In the genomic region with DNA sequence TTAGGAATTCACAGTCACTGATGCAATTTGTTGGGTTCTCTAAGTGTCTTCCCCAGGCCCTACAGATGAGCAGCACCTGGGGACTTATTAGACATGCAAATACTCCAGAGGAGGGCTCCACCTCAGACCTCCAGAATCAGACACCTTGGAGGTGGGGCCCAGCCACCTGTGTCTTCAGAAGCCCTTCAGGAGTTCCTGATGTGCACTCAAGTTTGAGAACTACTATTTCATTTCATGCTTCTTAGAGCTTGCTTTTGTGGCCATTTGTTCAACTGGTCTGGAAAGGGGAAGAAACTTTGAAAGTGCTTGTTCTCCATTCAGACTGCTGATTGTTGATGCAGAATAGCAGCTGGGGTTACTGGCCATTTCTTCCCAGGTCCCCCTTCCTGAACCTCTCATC, we compare ENCODE assay signal across 31 cellular contexts.
DNase-seq lines count a peak whose midpoint lies in the region; ATAC-seq and TF ChIP-seq lines count a peak whose summit lies in the region.
"Had no signal": no experiment of that assay in that cellular context is flagged by ENCODE, and none has a peak within 500 bp of the region (broad histone marks: within the 10 kb centered on the region; RNA-seq: fewer than 3 reads in every experiment).

No MANE protein-coding gene starts in this region.

- H3K4me1 ChIP-seq in OCI-LY1 (ENCODE audit: insufficient read depth, low read length, severe bottlenecking): peaks cover 68% of the 10 kb centered on the region

- H3K36me3 Mint-ChIP-seq in activated CD8-positive, alpha-beta T cell treated with anti-CD3 and anti-CD28 coated beads, Interleukin-2, amount 10 ng/mL, durations not matched to agents 7 days and 5 days (ENCODE audit: low read depth): peaks cover 19% of the 10 kb centered on the region
- H3K36me3 Mint-ChIP-seq in activated CD8-positive, alpha-beta T cell treated with anti-CD3 and anti-CD28 coated beads for 36 hours (ENCODE audit: low read depth): peaks cover 2% of the 10 kb centered on the region
- H3K36me3 Mint-ChIP-seq: CD4-positive, CD25-positive, alpha-beta regulatory T cell had no signal

- H3K79me2 ChIP-seq in OCI-LY1 (ENCODE audit: insufficient read depth, low read length): no peaks in the 10 kb centered on the region

- H3K4me1 Mint-ChIP-seq in activated CD8-positive, alpha-beta T cell treated with anti-CD3 and anti-CD28 coated beads, Interleukin-2, amount 10 ng/mL, durations not matched to agents 7 days and 5 days (ENCODE audit: low read depth): peaks cover 53% of the 10 kb centered on the region
- H3K4me1 Mint-ChIP-seq in activated CD8-positive, alpha-beta T cell treated with anti-CD3 and anti-CD28 coated beads for 36 hours (ENCODE audit: low read depth): peaks cover 40% of the 10 kb centered on the region

- no peaks in the 10 kb centered on the region for H3K27me3 ChIP-seq in OCI-LY1 (ENCODE audit: insufficient read depth, low read length)
- H3K27me3 ChIP-seq: esophagus muscularis mucosa, upper lobe of left lung had no signal

- H3K27ac Mint-ChIP-seq in activated CD8-positive, alpha-beta T cell treated with anti-CD3 and anti-CD28 coated beads, Interleukin-2, amount 10 ng/mL, durations not matched to agents 7 days and 5 days: peak overlapping the region; percentile 3
- H3K27ac Mint-ChIP-seq in activated CD8-positive, alpha-beta T cell treated with anti-CD3 and anti-CD28 coated beads for 36 hours: no peak overlapping the region

- peak overlapping the region; percentile 70 for H3K9ac ChIP-seq in OCI-LY1 (ENCODE audit: low read length)

- peak overlapping the region; percentile 99 for H3K27ac ChIP-seq in OCI-LY1 (ENCODE audit: low read depth, low read length, poor library complexity, severe bottlenecking)
- H3K27ac ChIP-seq: esophagus muscularis mucosa, upper lobe of left lung had no signal

- intact Hi-C loops in activated CD8-positive, alpha-beta T cell treated with anti-CD3 and anti-CD28 coated beads for 36 hours (cut with micrococcal nuclease): no loop called here

- CTCF ChIA-PET in activated CD8-positive, alpha-beta T cell treated with anti-CD3 and anti-CD28 coated beads, Interleukin-2, amount 10 ng/mL, durations not matched to agents 7 days and 5 days (lab: Charles Lee): interaction anchor here (1.1 kb wide), 1 partner anchor 31 kb away, joined by 3 read pairs; no protein-coding TSS in a partner anchor
- CTCF ChIA-PET in activated CD8-positive, alpha-beta T cell treated with anti-CD3 and anti-CD28 coated beads for 36 hours (lab: Charles Lee): interaction anchor here (1.0 kb wide), 1 partner anchor 9 kb away, joined by 4 read pairs; no protein-coding TSS in a partner anchor

- peak overlapping the region; percentile 79 for H3K4me2 ChIP-seq in OCI-LY1 (ENCODE audit: low read length)

- H3K27me3 Mint-ChIP-seq in activated CD8-positive, alpha-beta T cell treated with anti-CD3 and anti-CD28 coated beads, Interleukin-2, amount 10 ng/mL, durations not matched to agents 7 days and 5 days (ENCODE audit: low read depth): no peaks in the 10 kb centered on the region
- H3K27me3 Mint-ChIP-seq in activated CD8-positive, alpha-beta T cell treated with anti-CD3 and anti-CD28 coated beads for 36 hours: no peaks in the 10 kb centered on the region
- H3K27me3 Mint-ChIP-seq: CD4-positive, CD25-positive, alpha-beta regulatory T cell had no signal

- no peak for ATAC-seq in activated CD8-positive, alpha-beta T cell treated with anti-CD3 and anti-CD28 coated beads, Interleukin-2, amount 10 ng/mL, durations not matched to agents 7 days and 5 days
- ATAC-seq in activated CD8-positive, alpha-beta T cell treated with anti-CD3 and anti-CD28 coated beads for 36 hours: no peak
- ATAC-seq: activated T-cell treated with anti-CD3 and anti-CD28 coated beads, Interleukin-2, amount 50 U/mL, for 4 hours; K562; Panc1 had no signal

- no peaks in the 10 kb centered on the region; the same call in 1 of the 2 replicates for H3K36me3 ChIP-seq in OCI-LY1 (ENCODE audit: insufficient read depth, low read length)
- H3K36me3 ChIP-seq: esophagus muscularis mucosa, upper lobe of left lung had no signal

- no peaks in the 10 kb centered on the region for H4K20me1 ChIP-seq in OCI-LY1 (ENCODE audit: insufficient read depth, low read length)

- peaks cover 16% of the 10 kb centered on the region for H3K9me3 Mint-ChIP-seq in activated CD8-positive, alpha-beta T cell treated with anti-CD3 and anti-CD28 coated beads, Interleukin-2, amount 10 ng/mL, durations not matched to agents 7 days and 5 days (ENCODE audit: insufficient read depth)
- H3K9me3 Mint-ChIP-seq in activated CD8-positive, alpha-beta T cell treated with anti-CD3 and anti-CD28 coated beads for 36 hours: peaks cover 10% of the 10 kb centered on the region

- POLR2A ChIA-PET in activated CD8-positive, alpha-beta T cell treated with anti-CD3 and anti-CD28 coated beads, Interleukin-2, amount 10 ng/mL, durations not matched to agents 7 days and 5 days (lab: Charles Lee): interaction anchor here (0.7 kb wide), 1 partner anchor 44 kb away, joined by 3 read pairs; no protein-coding TSS in a partner anchor
- POLR2A ChIA-PET in activated CD8-positive, alpha-beta T cell treated with anti-CD3 and anti-CD28 coated beads for 36 hours (lab: Charles Lee): interaction anchor here (0.7 to 1.0 kb wide), 2 partner anchors 36 to 135 kb away, joined by 4 read pairs; no protein-coding TSS in a partner anchor

- H3F3A ChIP-seq in OCI-LY1 (ENCODE audit: insufficient read depth, low read length): peaks cover 17% of the 10 kb centered on the region

- H3K4me3 Mint-ChIP-seq in activated CD8-positive, alpha-beta T cell treated with anti-CD3 and anti-CD28 coated beads, Interleukin-2, amount 10 ng/mL, durations not matched to agents 7 days and 5 days: no peak overlapping the region
- H3K4me3 Mint-ChIP-seq in activated CD8-positive, alpha-beta T cell treated with anti-CD3 and anti-CD28 coated beads for 36 hours: no peak overlapping the region
- H3K4me3 Mint-ChIP-seq: activated T-cell treated with anti-CD3 and anti-CD28 coated beads, Interleukin-2, amount 50 U/mL, for 4 hours had no signal

- DNase-seq in activated CD8-positive, alpha-beta T cell treated with anti-CD3 and anti-CD28 coated beads, Interleukin-2, amount 10 ng/mL, durations not matched to agents 7 days and 5 days: no peak
- no peak for DNase-seq in activated CD8-positive, alpha-beta T cell treated with anti-CD3 and anti-CD28 coated beads for 36 hours
- DNase-seq in germinal center (ENCODE audit: low spot score) (peak; percentile 67), NCI-H345 treated with DMSO at 0.1 percent for 48 hours (lab: John Stamatoyannopoulos, UW; ENCODE audit: unreplicated experiment) (no peak), DMS 273 treated with DMSO at 0.1 percent for 48 hours (lab: John Stamatoyannopoulos, UW) (no peak), DMS153 treated with DMSO at 0.1 percent for 48 hours (lab: John Stamatoyannopoulos, UW; ENCODE audit: unreplicated experiment) (no peak), H4 (ENCODE audit: low spot score) (no peak)
- DNase-seq: activated CD4-positive, alpha-beta T cell treated with anti-CD3 and anti-CD28 coated beads for 4 hours; activated naive CD4-positive, alpha-beta T cell; activated T-cell treated with anti-CD3 and anti-CD28 coated beads, Interleukin-2, amount 50 U/mL, for 4 hours; Calu3; caudate nucleus; dermis blood vessel endothelial cell; foreskin fibroblast; H7; kidney; NCI-H1417 treated with DMSO at 0.1 percent for 48 hours; NCI-H2029 treated with DMSO at 0.1 percent for 48 hours; NCI-H526; nucleus accumbens; SIG-M5; stimulated activated CD4-positive, alpha-beta T cell treated with anti-CD3 and anti-CD28 coated beads, Interleukin-15, amount 100 ng/mL, for 24 hours; stimulated activated CD4-positive, alpha-beta T cell treated with anti-CD3 and anti-CD28 coated beads, Interleukin-4, amount 100 ng/mL, for 4 hours; SW 1271; T-helper 9 cell; upper lobe of left lung had no signal

- H3K9me2 ChIP-seq in OCI-LY1 (ENCODE audit: low read depth, low read length): no peaks in the 10 kb centered on the region

- no peak overlapping the region for H2AFZ ChIP-seq in OCI-LY1 (ENCODE audit: low read length)

- peaks cover 6% of the 10 kb centered on the region; the same call in 1 of the 2 replicates for H3K9me3 ChIP-seq in OCI-LY1 (ENCODE audit: low read length)
- H3K9me3 ChIP-seq: esophagus muscularis mucosa, upper lobe of left lung had no signal

- TF ChIP-seq CTCF in activated CD8-positive, alpha-beta T cell treated with anti-CD3 and anti-CD28 coated beads for 36 hours (IDR thresholded peaks at IDR 0.05): no peak
- TF ChIP-seq CTCF in OCI-LY1 (IDR thresholded peaks at IDR 0.05; ENCODE audit: low read length): no peak

- H3K4me3 ChIP-seq in OCI-LY1 (ENCODE audit: low read depth, low read length, poor library complexity, severe bottlenecking): peak overlapping the region; percentile 61
- H3K4me3 ChIP-seq: esophagus muscularis mucosa, K562, upper lobe of left lung had no signal
